In genomic region chr1:206455320-206455680, GRCh38 we compare ENCODE assay signal across 17 cellular contexts.
"Had no signal": no experiment of that assay in that cellular context is flagged by ENCODE, and none has a peak within 500 bp of the region (broad histone marks: within the 10 kb centered on the region; RNA-seq: fewer than 3 reads in every experiment).

No MANE protein-coding gene starts in this region.

- H3K27me3 ChIP-seq: body of pancreas, gastrocnemius medialis, tibial nerve, vagina had no signal

- H3K27me3 Mint-ChIP-seq: activated CD4-positive, alpha-beta memory T cell treated with anti-CD3 and anti-CD28 coated beads for 36 hours; activated CD4-positive, alpha-beta T cell treated with anti-CD3 and anti-CD28 coated beads for 36 hours; activated CD8-positive, alpha-beta memory T cell treated with anti-CD3 and anti-CD28 coated beads, Interleukin-2, amount 10 ng/mL, durations not matched to agents 7 days and 5 days; activated naive CD8-positive, alpha-beta T cell had no signal

- H3K36me3 ChIP-seq: gastrocnemius medialis had no signal

- H3K4me3 ChIP-seq: body of pancreas, gastrocnemius medialis, lower lobe of right lung, tibial nerve, vagina had no signal

- H3K9me3 Mint-ChIP-seq: activated CD4-positive, alpha-beta memory T cell treated with anti-CD3 and anti-CD28 coated beads for 36 hours; activated T-cell treated with anti-CD3 and anti-CD28 coated beads, Interleukin-2, amount 50 U/mL, for 4 hours; stimulated activated effector memory CD8-positive, alpha-beta T cell treated with anti-CD3 and anti-CD28 coated beads, Interleukin-12 subunit alpha, Interleukin-12 subunit beta, amount 100 ng/mL, for 72 hours had no signal

- ATAC-seq: activated CD4-positive, alpha-beta T cell treated with anti-CD3 and anti-CD28 coated beads for 36 hours; activated CD8-positive, alpha-beta memory T cell treated with anti-CD3 and anti-CD28 coated beads, Interleukin-2, amount 10 ng/mL, durations not matched to agents 7 days and 5 days; activated T-cell treated with anti-CD3 and anti-CD28 coated beads, Interleukin-2, amount 50 U/mL, for 4 hours; gastrocnemius medialis; left cardiac atrium; lower lobe of right lung; stimulated activated effector memory CD8-positive, alpha-beta T cell treated with anti-CD3 and anti-CD28 coated beads, Interleukin-12 subunit alpha, Interleukin-12 subunit beta, amount 100 ng/mL, for 72 hours had no signal

- DNase-seq: activated CD4-positive, alpha-beta memory T cell treated with anti-CD3 and anti-CD28 coated beads for 36 hours; activated CD4-positive, alpha-beta T cell treated with anti-CD3 and anti-CD28 coated beads for 36 hours; activated CD8-positive, alpha-beta memory T cell treated with anti-CD3 and anti-CD28 coated beads, Interleukin-2, amount 10 ng/mL, durations not matched to agents 7 days and 5 days; activated effector memory CD4-positive, alpha-beta T cell treated with anti-CD3 and anti-CD28 coated beads, Interleukin-2, amount 50 U/mL, for 16 hours; activated T-cell treated with anti-CD3 and anti-CD28 coated beads, Interleukin-2, amount 50 U/mL, for 4 hours; amniotic stem cell; cortex of kidney; gastrocnemius medialis; lower lobe of right lung; midbrain; T-helper 9 cell had no signal

- H3K9me3 ChIP-seq: body of pancreas, gastrocnemius medialis, lower lobe of right lung, tibial nerve, vagina had no signal

- H3K27ac ChIP-seq: gastrocnemius medialis, lower lobe of right lung, vagina had no signal

- H3K27ac Mint-ChIP-seq: activated CD4-positive, alpha-beta memory T cell treated with anti-CD3 and anti-CD28 coated beads for 36 hours; activated CD4-positive, alpha-beta T cell treated with anti-CD3 and anti-CD28 coated beads for 36 hours; activated CD8-positive, alpha-beta memory T cell treated with anti-CD3 and anti-CD28 coated beads, Interleukin-2, amount 10 ng/mL, durations not matched to agents 7 days and 5 days; activated naive CD8-positive, alpha-beta T cell; stimulated activated effector memory CD8-positive, alpha-beta T cell treated with anti-CD3 and anti-CD28 coated beads, Interleukin-12 subunit alpha, Interleukin-12 subunit beta, amount 100 ng/mL, for 72 hours had no signal

- H3K4me3 Mint-ChIP-seq: activated CD4-positive, alpha-beta memory T cell treated with anti-CD3 and anti-CD28 coated beads for 36 hours; activated CD4-positive, alpha-beta T cell treated with anti-CD3 and anti-CD28 coated beads for 36 hours; activated CD8-positive, alpha-beta memory T cell treated with anti-CD3 and anti-CD28 coated beads, Interleukin-2, amount 10 ng/mL, durations not matched to agents 7 days and 5 days; activated naive CD8-positive, alpha-beta T cell; activated T-cell treated with anti-CD3 and anti-CD28 coated beads, Interleukin-2, amount 50 U/mL, for 4 hours; stimulated activated effector memory CD8-positive, alpha-beta T cell treated with anti-CD3 and anti-CD28 coated beads, Interleukin-12 subunit alpha, Interleukin-12 subunit beta, amount 100 ng/mL, for 72 hours had no signal
